ENCODE assay signal across 1 cellular context in genomic region chr20:33820362-33820761, GRCh38.
TF ChIP-seq lines count a peak whose summit lies in the region.

No MANE protein-coding gene starts in this region.

TF ChIP-seq in WTC11, 78 proteins besides CTCF, POLR2A, EP300 and RAD21 (continued from another document):
- TF ChIP-seq ZNF425 (CRISPR knock-in tag; conservative IDR thresholded peaks at IDR 0.05) (no peak), ZNF263 (CRISPR knock-in tag; IDR thresholded peaks at IDR 0.05; ENCODE audit: low read depth) (no peak), USF1 (CRISPR knock-in tag; IDR thresholded peaks at IDR 0.05) (no peak), FOXK1 (CRISPR knock-in tag; IDR thresholded peaks at IDR 0.05) (no peak)
